ENCODE assay signal across 12 cellular contexts in genomic region chr4:172042714-172043114, GRCh38.
DNase-seq lines count a peak whose midpoint lies in the region; ATAC-seq and TF ChIP-seq lines count a peak whose summit lies in the region.
"Had no signal": no experiment of that assay in that cellular context is flagged by ENCODE, and none has a peak within 500 bp of the region (broad histone marks: within the 10 kb centered on the region; RNA-seq: fewer than 3 reads in every experiment).

No MANE protein-coding gene starts in this region.

- intact Hi-C loops in adrenal gland (cut with DNase I) = no loop called here
- intact Hi-C loops in transverse colon (cut with DNase I; ENCODE audit: low total_unique reads) = no loop called here
- intact Hi-C loops in activated T-helper 2 cell treated with anti-CD3 and anti-CD28 coated beads, Interferon-gamma antibody, Interleukin-2, Interleukin-4, amounts not matched to agents 10 μg/mL and 5 μg/mL and 100 μg/mL, durations not matched to agents 14 hours and 24 hours and 36 hours (cut with micrococcal nuclease) = no loop called here

- no peaks in the 10 kb centered on the region for H3K4me1 Mint-ChIP-seq in activated T-helper 2 cell treated with anti-CD3 and anti-CD28 coated beads, Interferon-gamma antibody, Interleukin-2, Interleukin-4, amounts not matched to agents 10 μg/mL and 5 μg/mL and 100 μg/mL, durations not matched to agents 14 hours and 24 hours and 36 hours (ENCODE audit: low read depth)
- H3K4me1 Mint-ChIP-seq: activated CD4-positive, alpha-beta T cell treated with anti-CD3 and anti-CD28 coated beads, Interleukin-2, amount 10 ng/mL, durations not matched to agents 24 days and 14 days; activated naive CD8-positive, alpha-beta T cell treated with anti-CD3 and anti-CD28 coated beads, Interleukin-2, amount 10 ng/mL, durations not matched to agents 7 days and 5 days; naive B cell had no signal

- H3K27ac Mint-ChIP-seq in activated T-helper 2 cell treated with anti-CD3 and anti-CD28 coated beads, Interferon-gamma antibody, Interleukin-2, Interleukin-4, amounts not matched to agents 10 μg/mL and 5 μg/mL and 100 μg/mL, durations not matched to agents 14 hours and 24 hours and 36 hours = no peak overlapping the region
- H3K27ac Mint-ChIP-seq: activated CD4-positive, alpha-beta T cell treated with anti-CD3 and anti-CD28 coated beads, Interleukin-2, amount 10 ng/mL, durations not matched to agents 24 days and 14 days; activated naive CD8-positive, alpha-beta T cell treated with anti-CD3 and anti-CD28 coated beads, Interleukin-2, amount 10 ng/mL, durations not matched to agents 7 days and 5 days; naive B cell had no signal

- TF ChIP-seq EP300 in transverse colon (IDR thresholded peaks at IDR 0.05; ENCODE audit: low read depth) = no peak

- no peaks in the 10 kb centered on the region for H3K27me3 Mint-ChIP-seq in activated T-helper 2 cell treated with anti-CD3 and anti-CD28 coated beads, Interferon-gamma antibody, Interleukin-2, Interleukin-4, amounts not matched to agents 10 μg/mL and 5 μg/mL and 100 μg/mL, durations not matched to agents 14 hours and 24 hours and 36 hours (ENCODE audit: low read depth)
- H3K27me3 Mint-ChIP-seq: activated CD4-positive, alpha-beta T cell treated with anti-CD3 and anti-CD28 coated beads, Interleukin-2, amount 10 ng/mL, durations not matched to agents 24 days and 14 days; activated naive CD8-positive, alpha-beta T cell treated with anti-CD3 and anti-CD28 coated beads, Interleukin-2, amount 10 ng/mL, durations not matched to agents 7 days and 5 days; naive B cell had no signal

- no peaks in the 10 kb centered on the region for H3K9me3 Mint-ChIP-seq in activated T-helper 2 cell treated with anti-CD3 and anti-CD28 coated beads, Interferon-gamma antibody, Interleukin-2, Interleukin-4, amounts not matched to agents 10 μg/mL and 5 μg/mL and 100 μg/mL, durations not matched to agents 14 hours and 24 hours and 36 hours
- H3K9me3 Mint-ChIP-seq: activated CD4-positive, alpha-beta T cell treated with anti-CD3 and anti-CD28 coated beads, Interleukin-2, amount 10 ng/mL, durations not matched to agents 24 days and 14 days; activated naive CD8-positive, alpha-beta T cell treated with anti-CD3 and anti-CD28 coated beads, Interleukin-2, amount 10 ng/mL, durations not matched to agents 7 days and 5 days; naive B cell had no signal

- no peak overlapping the region for H3K4me3 Mint-ChIP-seq in activated T-helper 2 cell treated with anti-CD3 and anti-CD28 coated beads, Interferon-gamma antibody, Interleukin-2, Interleukin-4, amounts not matched to agents 10 μg/mL and 5 μg/mL and 100 μg/mL, durations not matched to agents 14 hours and 24 hours and 36 hours (ENCODE audit: low read depth)
- H3K4me3 Mint-ChIP-seq: activated CD4-positive, alpha-beta T cell treated with anti-CD3 and anti-CD28 coated beads, Interleukin-2, amount 10 ng/mL, durations not matched to agents 24 days and 14 days; activated naive CD8-positive, alpha-beta T cell treated with anti-CD3 and anti-CD28 coated beads, Interleukin-2, amount 10 ng/mL, durations not matched to agents 7 days and 5 days; naive B cell had no signal

- ATAC-seq in GM18858 (IDR thresholded peaks at IDR 0.05; ENCODE audit: unreplicated experiment) = no peak
- ATAC-seq: Panc1 had no signal

- peak; percentile 7 for DNase-seq in NK-92 treated with Interleukin-12 subunit alpha and Interleukin-12 subunit beta, amount 100 ng/mL, for 24 hours (lab: John Stamatoyannopoulos, UW)
- no peak for DNase-seq in NK-92 (lab: John Stamatoyannopoulos, UW; ENCODE audit: unreplicated experiment)
- DNase-seq in NCI-H2081 treated with DMSO at 0.1 percent for 48 hours (lab: John Stamatoyannopoulos, UW) = peak; percentile 66
- DNase-seq in adrenal gland = peak in 6 of 7 donors; percentile 15 to 48 (median 26)
- no peak for DNase-seq in stimulated activated CD4-positive, alpha-beta T cell treated with anti-CD3 and anti-CD28 coated beads, Interleukin-15, amount 100 ng/mL, for 24 hours
- no peak for DNase-seq in transverse colon
- DNase-seq in activated T-helper 2 cell treated with anti-CD3 and anti-CD28 coated beads, Interferon-gamma antibody, Interleukin-2, Interleukin-4, amounts not matched to agents 10 μg/mL and 5 μg/mL and 100 μg/mL, durations not matched to agents 14 hours and 24 hours and 36 hours (ENCODE audit: low spot score) = no peak
- DNase-seq: activated CD4-positive, alpha-beta T cell treated with anti-CD3 and anti-CD28 coated beads, Interleukin-2, amount 10 ng/mL, durations not matched to agents 24 days and 14 days; activated naive CD8-positive, alpha-beta T cell treated with anti-CD3 and anti-CD28 coated beads, Interleukin-2, amount 10 ng/mL, durations not matched to agents 7 days and 5 days; naive B cell had no signal

- no peaks in the 10 kb centered on the region for H3K36me3 Mint-ChIP-seq in activated T-helper 2 cell treated with anti-CD3 and anti-CD28 coated beads, Interferon-gamma antibody, Interleukin-2, Interleukin-4, amounts not matched to agents 10 μg/mL and 5 μg/mL and 100 μg/mL, durations not matched to agents 14 hours and 24 hours and 36 hours (ENCODE audit: low read depth)
- H3K36me3 Mint-ChIP-seq: activated naive CD8-positive, alpha-beta T cell treated with anti-CD3 and anti-CD28 coated beads, Interleukin-2, amount 10 ng/mL, durations not matched to agents 7 days and 5 days; naive B cell had no signal

- H3K4me1 ChIP-seq in adrenal gland (replicated peaks in 1 of 2) (no peaks in the 10 kb centered on the region), transverse colon (no peaks in the 10 kb centered on the region)

- 38 to 45% (median 42%) methylated on average over 3 of the region's 3 CpGs for WGBS in adrenal gland, 4 donors
- WGBS in transverse colon (ENCODE audit: low coverage in 1 of 2), 2 donors = 41 to 42% methylated on average over 3 of the region's 3 CpGs

- no peak for TF ChIP-seq CTCF in adrenal gland (IDR thresholded peaks at IDR 0.05)
- TF ChIP-seq CTCF in transverse colon (IDR thresholded peaks at IDR 0.05) = no peak

- H3K9me3 ChIP-seq in adrenal gland (replicated peaks in 1 of 3) = no peaks in the 10 kb centered on the region
- no peaks in the 10 kb centered on the region for H3K9me3 ChIP-seq in transverse colon

- H3K27ac ChIP-seq in adrenal gland (no peak overlapping the region), transverse colon (no peak overlapping the region)

- no peak overlapping the region for H3K4me3 ChIP-seq in adrenal gland
- no peak overlapping the region for H3K4me3 ChIP-seq in transverse colon

- H3K27me3 ChIP-seq in adrenal gland = no peaks in the 10 kb centered on the region
- no peaks in the 10 kb centered on the region for H3K27me3 ChIP-seq in transverse colon

- peaks cover 0 to 4% of the 10 kb centered on the region in 2 donors for H3K36me3 ChIP-seq in adrenal gland (replicated peaks in 1 of 2)
- H3K36me3 ChIP-seq in transverse colon = no peaks in the 10 kb centered on the region

- in situ Hi-C loops in transverse colon (cut with MboI; ENCODE audit: low pct_ligation_motif_present in 1 of 4, low pct_unique_long_range_greater_than_20kb in 1 of 4, low sequenced_read_pairs in 3 of 4) = no loop called here

- TF ChIP-seq POLR2A in adrenal gland (IDR thresholded peaks at IDR 0.05) (no peak), transverse colon (IDR thresholded peaks at IDR 0.05) (no peak)

Comparison
In these comparisons a context has a peak if more than half of its experiments do, and no peak if none do; other contexts are left out.
1. DNase-seq: peak in NK-92 treated with Interleukin-12 subunit alpha and Interleukin-12 subunit beta, amount 100 ng/mL, for 24 hours (single experiment), NCI-H2081 treated with DMSO at 0.1 percent for 48 hours (single experiment) and adrenal gland (6 of 7); none in NK-92 (single experiment), stimulated activated CD4-positive, alpha-beta T cell treated with anti-CD3 and anti-CD28 coated beads, Interleukin-15, amount 100 ng/mL, for 24 hours (single experiment), transverse colon (single experiment) and activated T-helper 2 cell treated with anti-CD3 and anti-CD28 coated beads, Interferon-gamma antibody, Interleukin-2, Interleukin-4, amounts not matched to agents 10 μg/mL and 5 μg/mL and 100 μg/mL, durations not matched to agents 14 hours and 24 hours and 36 hours (single experiment).